1 cellular context compared by ENCODE assay signal in the genomic region with DNA sequence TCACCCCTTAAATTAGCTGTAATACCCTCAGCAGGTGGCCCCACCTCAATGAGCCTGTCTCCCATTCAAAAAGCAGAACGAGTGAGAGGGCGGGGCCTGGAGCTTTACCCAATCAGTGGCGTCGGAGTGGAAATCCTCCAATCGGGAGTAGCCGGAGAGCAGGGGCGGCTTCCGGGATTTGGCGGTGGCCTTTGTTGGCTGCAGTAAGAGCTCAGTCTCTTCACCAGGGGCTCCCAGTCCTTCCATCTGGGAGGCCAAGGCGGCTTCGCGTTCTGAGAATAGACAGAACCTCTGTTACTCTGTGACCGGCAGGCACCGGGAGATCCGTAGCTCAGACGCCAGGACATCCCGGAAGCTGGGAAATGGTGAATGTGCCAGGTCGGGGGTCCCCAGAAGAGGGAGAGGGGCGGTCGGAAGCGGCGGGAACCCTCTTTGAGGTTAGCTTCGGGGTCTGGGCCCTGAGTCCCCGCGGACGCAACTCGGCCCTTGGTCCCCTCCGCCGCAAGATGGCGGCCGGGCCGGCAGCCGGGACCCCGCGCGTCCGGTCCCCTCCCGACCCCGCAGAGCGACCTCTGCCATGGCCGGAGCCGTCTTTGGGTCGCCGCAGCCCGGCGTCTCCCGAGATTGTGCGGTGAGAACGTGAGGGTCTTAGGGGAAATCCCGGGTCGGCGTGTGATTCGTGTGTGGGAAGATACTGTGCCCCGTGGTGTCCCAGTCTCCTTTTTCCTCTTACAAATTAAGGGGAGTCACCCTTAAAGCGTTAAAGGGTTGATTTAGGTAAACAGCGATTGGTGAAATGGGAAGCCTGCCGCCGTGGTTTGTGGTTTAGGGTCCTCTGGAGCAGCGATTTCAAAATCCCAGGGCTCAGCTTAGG.
TF ChIP-seq lines count a peak whose summit lies in the region.

No MANE protein-coding gene starts in this region.

TF ChIP-seq in HepG2, 621 proteins besides CTCF, POLR2A, EP300 and RAD21 (continued from another document and continues in another):
- TF ChIP-seq, protein P1, sequence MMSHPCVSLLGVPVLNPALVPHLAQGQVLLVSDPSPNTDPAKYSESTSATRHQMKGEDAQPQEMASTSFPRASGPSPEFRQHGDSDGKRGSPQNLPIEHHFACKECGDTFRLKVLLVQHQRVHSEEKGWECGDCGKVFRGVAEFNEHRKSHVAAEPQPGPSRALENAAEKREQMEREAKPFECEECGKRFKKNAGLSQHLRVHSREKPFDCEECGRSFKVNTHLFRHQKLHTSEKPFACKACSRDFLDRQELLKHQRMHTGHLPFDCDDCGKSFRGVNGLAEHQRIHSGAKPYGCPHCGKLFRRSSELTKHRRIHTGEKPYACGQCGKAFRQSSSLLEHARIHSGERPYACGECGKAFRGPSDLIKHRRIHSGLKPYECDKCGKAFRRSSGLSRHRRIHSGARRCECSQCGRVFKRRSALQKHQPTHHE (CRISPR knock-in tag; IDR thresholded peaks at IDR 0.05; ENCODE audit: borderline replicate concordance): peak; percentile 98; the same call in 1 of the 2 replicates
- TF ChIP-seq ZNF546 (CRISPR knock-in tag; conservative IDR thresholded peaks at IDR 0.05) (no peak), GTF3A (CRISPR knock-in tag; conservative IDR thresholded peaks at IDR 0.05) (no peak), JDP2 (CRISPR knock-in tag; IDR thresholded peaks at IDR 0.05; ENCODE audit: borderline replicate concordance) (peak; percentile 62; the same call in 1 of the 2 replicates), ZNF460 (CRISPR knock-in tag; IDR thresholded peaks at IDR 0.05; ENCODE audit: borderline replicate concordance) (no peak), ZNF598 (CRISPR knock-in tag; IDR thresholded peaks at IDR 0.05; ENCODE audit: borderline replicate concordance) (no peak; the same call in 1 of the 2 replicates), ZNF382 (CRISPR knock-in tag; IDR thresholded peaks at IDR 0.05; ENCODE audit: borderline replicate concordance) (no peak), ZFX (CRISPR knock-in tag; IDR thresholded peaks at IDR 0.05; ENCODE audit: low read depth) (peak; percentile 96), HES4 (CRISPR knock-in tag; IDR thresholded peaks at IDR 0.05; ENCODE audit: borderline replicate concordance) (peak; percentile 65; the same call in 1 of the 2 replicates), ZNF552 (CRISPR knock-in tag; IDR thresholded peaks at IDR 0.05; ENCODE audit: borderline replicate concordance) (peak; percentile 83; the same call in 1 of the 2 replicates), ZFP1 (CRISPR knock-in tag; IDR thresholded peaks at IDR 0.05) (peak; percentile 86), HMGXB3 (CRISPR knock-in tag; IDR thresholded peaks at IDR 0.05; ENCODE audit: borderline replicate concordance) (0 out of 2 replicates have a peak, but pooled peaks have one; percentile 81), MBD4 (IDR thresholded peaks at IDR 0.05; ENCODE audit: borderline replicate concordance, low read length) (no peak), SP1 (IDR thresholded peaks at IDR 0.05) (no peak), SP1 (CRISPR knock-in tag; IDR thresholded peaks at IDR 0.05) (peak; percentile 43; the same call in 1 of the 2 replicates), ISX (CRISPR knock-in tag; conservative IDR thresholded peaks at IDR 0.05) (peak; percentile 78; the same call in 1 of the 2 replicates), RXRA (CRISPR knock-in tag; IDR thresholded peaks at IDR 0.05) (peak; percentile 63), PAX8 (CRISPR knock-in tag; IDR thresholded peaks at IDR 0.05; ENCODE audit: borderline replicate concordance) (peak; percentile 93; the same call in 1 of the 2 replicates), ZNF451 (CRISPR knock-in tag; IDR thresholded peaks at IDR 0.05) (peak; percentile 93; the same call in 1 of the 2 replicates), REST (IDR thresholded peaks at IDR 0.05; ENCODE audit: borderline replicate concordance in 1 of 2, low read depth in 1 of 2, low read length in 2 of 2) (peak in 1 of 2 experiments; percentile 79; a peak in 2 of 4 replicates), SP140L (CRISPR knock-in tag; IDR thresholded peaks at IDR 0.05; ENCODE audit: borderline replicate concordance) (peak; percentile 86; the same call in 1 of the 2 replicates), NFRKB (IDR thresholded peaks at IDR 0.05) (no peak), NFE2L2 (IDR thresholded peaks at IDR 0.05; ENCODE audit: low read length) (no peak), IRF2 (CRISPR knock-in tag; IDR thresholded peaks at IDR 0.05) (peak; percentile 83), POLR2AphosphoS5 (IDR thresholded peaks at IDR 0.05; ENCODE audit: low read depth, low read length) (peak; percentile 99), PPARG (CRISPR knock-in tag; conservative IDR thresholded peaks at IDR 0.05) (0 out of 2 replicates have a peak, but pooled peaks have one; percentile 63), JUND (CRISPR knock-in tag; IDR thresholded peaks at IDR 0.05) (no peak), SP2 (CRISPR knock-in tag; IDR thresholded peaks at IDR 0.05) (peak; percentile 77), MIXL1 (CRISPR knock-in tag; IDR thresholded peaks at IDR 0.05) (peak; percentile 53; the same call in 1 of the 2 replicates), FOXO1 (CRISPR knock-in tag; IDR thresholded peaks at IDR 0.05) (peak; percentile 49; the same call in 1 of the 2 replicates), HHEX (CRISPR knock-in tag; IDR thresholded peaks at IDR 0.05) (no peak), ZNF17 (CRISPR knock-in tag; IDR thresholded peaks at IDR 0.05) (peak; percentile 84; the same call in 1 of the 2 replicates), THAP9 (CRISPR knock-in tag; IDR thresholded peaks at IDR 0.05; ENCODE audit: borderline replicate concordance) (peak; percentile 86; the same call in 1 of the 2 replicates), ZNF331 (CRISPR knock-in tag; IDR thresholded peaks at IDR 0.05) (peak; percentile 84)
- TF ChIP-seq, protein P2, sequence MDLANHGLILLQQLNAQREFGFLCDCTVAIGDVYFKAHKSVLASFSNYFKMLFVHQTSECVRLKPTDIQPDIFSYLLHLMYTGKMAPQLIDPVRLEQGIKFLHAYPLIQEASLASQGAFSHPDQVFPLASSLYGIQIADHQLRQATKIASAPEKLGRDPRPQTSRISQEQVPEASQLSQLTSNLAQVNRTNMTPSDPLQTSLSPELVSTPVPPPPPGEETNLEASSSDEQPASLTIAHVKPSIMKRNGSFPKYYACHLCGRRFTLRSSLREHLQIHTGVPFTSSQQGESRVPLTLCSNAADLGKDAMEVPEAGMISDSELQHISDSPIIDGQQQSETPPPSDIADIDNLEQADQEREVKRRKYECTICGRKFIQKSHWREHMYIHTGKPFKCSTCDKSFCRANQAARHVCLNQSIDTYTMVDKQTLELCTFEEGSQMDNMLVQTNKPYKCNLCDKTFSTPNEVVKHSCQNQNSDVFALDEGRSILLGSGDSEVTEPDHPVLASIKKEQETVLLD (CRISPR knock-in tag; IDR thresholded peaks at IDR 0.05; ENCODE audit: low read depth): 0 out of 2 replicates have a peak, but pooled peaks have one; percentile 22
- TF ChIP-seq, protein P3, sequence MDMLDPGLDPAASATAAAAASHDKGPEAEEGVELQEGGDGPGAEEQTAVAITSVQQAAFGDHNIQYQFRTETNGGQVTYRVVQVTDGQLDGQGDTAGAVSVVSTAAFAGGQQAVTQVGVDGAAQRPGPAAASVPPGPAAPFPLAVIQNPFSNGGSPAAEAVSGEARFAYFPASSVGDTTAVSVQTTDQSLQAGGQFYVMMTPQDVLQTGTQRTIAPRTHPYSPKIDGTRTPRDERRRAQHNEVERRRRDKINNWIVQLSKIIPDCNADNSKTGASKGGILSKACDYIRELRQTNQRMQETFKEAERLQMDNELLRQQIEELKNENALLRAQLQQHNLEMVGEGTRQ (IDR thresholded peaks at IDR 0.05; ENCODE audit: low read depth, low read length): no peak
- TF ChIP-seq, protein P3 (CRISPR knock-in tag; IDR thresholded peaks at IDR 0.05; ENCODE audit: borderline replicate concordance): no peak
